In the genomic region with DNA sequence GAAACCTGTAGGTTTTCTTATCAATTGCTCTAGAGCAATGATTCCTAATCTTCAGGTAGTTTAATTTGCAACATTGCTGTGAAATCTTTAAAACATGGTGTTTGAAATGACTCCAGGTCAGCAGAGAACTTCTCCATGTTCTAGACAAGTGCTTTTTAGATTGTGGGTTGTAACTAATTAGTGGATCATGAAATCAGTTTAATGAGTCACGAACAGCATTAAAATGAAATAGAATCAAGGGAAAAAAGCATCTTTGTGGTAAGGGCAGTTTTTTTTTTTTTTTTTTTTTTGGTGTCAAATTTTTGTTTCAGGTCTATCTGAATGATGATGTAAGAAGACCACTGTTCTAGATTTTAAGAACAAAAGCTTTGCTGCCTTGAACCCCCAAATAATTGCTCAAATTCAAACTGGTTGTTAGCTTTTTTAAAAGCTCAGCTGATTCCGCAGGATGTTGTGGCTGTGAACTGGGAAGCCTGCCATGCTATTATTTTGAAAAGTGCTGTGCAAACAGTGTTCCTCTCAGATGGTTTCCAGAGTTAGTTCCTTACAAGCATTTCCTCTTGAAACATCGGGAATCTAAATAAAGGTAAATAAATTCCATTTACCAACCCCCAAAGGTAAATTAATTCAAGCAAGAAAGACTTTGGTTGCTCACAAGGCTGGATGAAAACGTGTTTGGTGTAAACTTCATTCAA, we compare ENCODE assay signal across 9 cellular contexts. TPM values are rescaled to one million over a fixed set of nuclear protein-coding genes. Genes with fewer than 3 reads are reported as not detected.
A peak's percentile ranks its signal among the peaks of the same experiment; 100 is the strongest.
DNase-seq lines count a peak whose midpoint lies in the region; ATAC-seq, FAIRE-seq and TF ChIP-seq lines count a peak whose summit lies in the region.
"Had no signal": no experiment of that assay in that cellular context is flagged by ENCODE, and none has a peak within 500 bp of the region (broad histone marks: within the 10 kb centered on the region; RNA-seq: fewer than 3 reads in every experiment).

No MANE protein-coding gene starts in this region.

- H3K27me3 ChIP-seq in fibroblast of lung (ENCODE audit: control insufficient read depth, insufficient read depth, low read length) (no peaks in the 10 kb centered on the region), pancreas (no peaks in the 10 kb centered on the region), H9 (ENCODE audit: insufficient read depth, low read length) (peaks cover 6% of the 10 kb centered on the region; the same call in 1 of the 2 replicates)
- no peaks in the 10 kb centered on the region for H3K27me3 ChIP-seq in CD4-positive, alpha-beta memory T cell (ENCODE audit: insufficient read depth, low read length)

- H3K27me3 Mint-ChIP-seq in H9 (ENCODE audit: low read depth): peaks cover 82% of the 10 kb centered on the region
- H3K27me3 Mint-ChIP-seq in WTC11 (ENCODE audit: low read depth): peaks cover 60% of the 10 kb centered on the region
- peaks cover 0 to 5% of the 10 kb centered on the region in 2 donors for H3K27me3 Mint-ChIP-seq in CD4-positive, alpha-beta memory T cell

- DNase-seq in EL (peak; percentile 10), NOMO-1 treated with dmso at 0.1 percent for 144 hours (lab: John Stamatoyannopoulos, UW; ENCODE audit: unreplicated experiment) (peak; percentile 34), fibroblast of lung (ENCODE audit: low read depth in 2 of 2) (peak; percentile 27 to 88), pancreas (peak in 4 of 6 donors; percentile 39 to 80 (median 72)), H9 (no peak), GM19239 (ENCODE audit: insufficient read length, low spot score) (no peak), WTC11 (ENCODE audit: low spot score) (no peak)
- no peak for DNase-seq in CD4-positive, alpha-beta memory T cell

- H3K4me3 ChIP-seq in fibroblast of lung (replicated peaks in 1 of 4; ENCODE audit: control extremely low read depth in 1 of 4, insufficient read depth in 1 of 4, low read depth in 3 of 4, low read length in 4 of 4) (peak overlapping the region in 1 of 4 experiments; percentile 39), pancreas (peak overlapping the region in 2 of 4 donors; percentile 17 to 19)
- no peak overlapping the region for H3K4me3 ChIP-seq in CD4-positive, alpha-beta memory T cell (ENCODE audit: low read length in 2 of 2)

- H3K9me3 Mint-ChIP-seq in H9 (peaks cover 13 to 16% of the 10 kb centered on the region in 2 experiments; a peak in 3 of 5 replicates), WTC11 (peaks cover 19% of the 10 kb centered on the region)
- peaks cover 0 to 19% (median 13%) of the 10 kb centered on the region in 8 donors for H3K9me3 Mint-ChIP-seq in CD4-positive, alpha-beta memory T cell

- H3K36me3 ChIP-seq in fibroblast of lung (ENCODE audit: control insufficient read depth, insufficient read depth, low read length) (no peaks in the 10 kb centered on the region), pancreas (no peaks in the 10 kb centered on the region)
- H3K36me3 ChIP-seq in CD4-positive, alpha-beta memory T cell (ENCODE audit: insufficient read depth, low read length): no peaks in the 10 kb centered on the region

- H3K4me1 ChIP-seq in fibroblast of lung (ENCODE audit: control insufficient read depth, extremely low read depth, insufficient read depth, low read length) (peaks cover 4% of the 10 kb centered on the region), pancreas (peaks cover 13 to 45% (median 42%) of the 10 kb centered on the region in 3 donors), H9 (ENCODE audit: insufficient read depth, low read length) (no peaks in the 10 kb centered on the region)
- H3K4me1 ChIP-seq in CD4-positive, alpha-beta memory T cell (ENCODE audit: insufficient read depth, low read length): no peaks in the 10 kb centered on the region

- no peaks in the 10 kb centered on the region for H3K9me3 ChIP-seq in fibroblast of lung (ENCODE audit: control insufficient read depth, insufficient read depth, low read depth, low read length)
- H3K9me3 ChIP-seq in pancreas: no peaks in the 10 kb centered on the region
- no peaks in the 10 kb centered on the region for H3K9me3 ChIP-seq in H9 (ENCODE audit: control insufficient read depth, low read depth, low read length)
- no peaks in the 10 kb centered on the region for H3K9me3 ChIP-seq in CD4-positive, alpha-beta memory T cell (ENCODE audit: control insufficient read depth in 1 of 2, low read length in 2 of 2)

- H3K4me3 Mint-ChIP-seq in H9: no peak overlapping the region
- H3K4me3 Mint-ChIP-seq in WTC11: no peak overlapping the region
- H3K4me3 Mint-ChIP-seq in CD4-positive, alpha-beta memory T cell: no peak overlapping the region

- intact Hi-C loops in pancreas (cut with DNase I): loop anchor here in 1 of 3 donors (10.0 kb wide), 1 partner anchor 55 kb away; no protein-coding TSS in a partner anchor
- intact Hi-C loops in CD4-positive, alpha-beta memory T cell (cut with micrococcal nuclease): no loop called here

- no peak overlapping the region for H3K18ac ChIP-seq in H9 (ENCODE audit: insufficient read length, low read depth, low read length)

- no peak overlapping the region for H3K56ac ChIP-seq in H9 (ENCODE audit: insufficient read length, low read depth, low read length)

- no peak overlapping the region for H2BK15ac ChIP-seq in H9 (ENCODE audit: low read depth, low read length)

- no peak overlapping the region for H2AK5ac ChIP-seq in H9 (ENCODE audit: insufficient read length, low read length)

- H3T11ph ChIP-seq in H9 (ENCODE audit: low read length): no peak overlapping the region

- no peak overlapping the region for H3K27ac ChIP-seq in fibroblast of lung (ENCODE audit: insufficient read depth, low read length)
- peak overlapping the region; percentile 92 to 98 (median 94) for H3K27ac ChIP-seq in pancreas
- no peak overlapping the region for H3K27ac ChIP-seq in H9 (ENCODE audit: insufficient read length, low read depth, low read length)
- H3K27ac ChIP-seq in CD4-positive, alpha-beta memory T cell (ENCODE audit: low read depth, low read length): no peak overlapping the region

- H3K4me1 Mint-ChIP-seq in H9 (peaks cover 11 to 12% of the 10 kb centered on the region in 2 experiments), WTC11 (peaks cover 12% of the 10 kb centered on the region)
- no peaks in the 10 kb centered on the region for H3K4me1 Mint-ChIP-seq in CD4-positive, alpha-beta memory T cell

- FAIRE-seq in pancreas (lab: Jason Lieb, UNC) (peak; percentile 64), GM19239 (lab: Jason Lieb, UNC) (no peak)
- FAIRE-seq: H1 had no signal

- POLR2A ChIA-PET in WTC11 (lab: Charles Lee): no interaction called here
- POLR2A ChIA-PET in CD4-positive, alpha-beta memory T cell (lab: Charles Lee; ENCODE audit: partially characterized antibody): no interaction called here

- no peak overlapping the region for H2BK12ac ChIP-seq in H9 (ENCODE audit: insufficient read length, low read depth, low read length)

- H2AFZ ChIP-seq in fibroblast of lung (ENCODE audit: low read length): no peak overlapping the region
- no peak overlapping the region for H2AFZ ChIP-seq in H9 (ENCODE audit: low read length)

- no peak overlapping the region for H4K8ac ChIP-seq in H9 (replicated peaks; ENCODE audit: insufficient read length, low read depth, low read length)

- no peak overlapping the region for H3K14ac ChIP-seq in H9 (ENCODE audit: insufficient read depth, low read length)

- no peak overlapping the region for H2BK120ac ChIP-seq in H9 (ENCODE audit: low read depth, low read length, poor library complexity, severe bottlenecking)

- H3K9ac ChIP-seq in fibroblast of lung (ENCODE audit: insufficient read depth, low read length): no peak overlapping the region
- no peak overlapping the region for H3K9ac ChIP-seq in H9 (ENCODE audit: extremely low read depth, insufficient read length, low read length)

- no peaks in the 10 kb centered on the region for H3K23me2 ChIP-seq in H9 (ENCODE audit: insufficient read length, low read depth, low read length, poor library complexity, severe bottlenecking)

- H4K20me1 ChIP-seq in fibroblast of lung (ENCODE audit: control insufficient read depth, extremely low read depth, insufficient read depth, low read length) (no peaks in the 10 kb centered on the region), H9 (ENCODE audit: control insufficient read depth, insufficient read depth, insufficient read length) (no peaks in the 10 kb centered on the region)

- H2BK20ac ChIP-seq in H9 (ENCODE audit: low read depth, low read length, poor library complexity, severe bottlenecking): no peak overlapping the region

- H3K4ac ChIP-seq in H9 (ENCODE audit: low read depth, low read length): no peak overlapping the region

- TF ChIP-seq CTCF in fibroblast of lung (conservative IDR thresholded peaks at IDR 0.05 in 1 of 2, IDR thresholded peaks at IDR 0.05 in 1 of 2; ENCODE audit: low read depth in 1 of 2, low read length in 2 of 2) (no peak), pancreas (IDR thresholded peaks at IDR 0.05) (no peak), H9 (conservative IDR thresholded peaks at IDR 0.05) (no peak), WTC11 (IDR thresholded peaks at IDR 0.05) (no peak)

- peak overlapping the region; percentile 11 for H3K4me2 ChIP-seq in fibroblast of lung (ENCODE audit: extremely low read depth, insufficient read depth, low read length)
- no peak overlapping the region for H3K4me2 ChIP-seq in H9 (ENCODE audit: insufficient read depth, insufficient read length, low read length)

- no peak overlapping the region for H4K5ac ChIP-seq in H9 (ENCODE audit: insufficient read length, low read depth, low read length)

- no peak overlapping the region for H3K23ac ChIP-seq in H9 (ENCODE audit: insufficient read length, low read depth, low read length)

- no peak overlapping the region for H2BK5ac ChIP-seq in H9 (ENCODE audit: insufficient read length, low read length)

- ATAC-seq in pancreas: peak; percentile 76 to 91 (median 82)
- ATAC-seq in WTC11: no peak

- H3K79me2 ChIP-seq in fibroblast of lung (ENCODE audit: control insufficient read depth, insufficient read depth, low read length) (no peaks in the 10 kb centered on the region), H9 (ENCODE audit: insufficient read depth, low read length) (no peaks in the 10 kb centered on the region)

- H3K27ac Mint-ChIP-seq in H9: no peak overlapping the region
- H3K27ac Mint-ChIP-seq in WTC11: no peak overlapping the region
- H3K27ac Mint-ChIP-seq in CD4-positive, alpha-beta memory T cell: no peak overlapping the region

- no peaks in the 10 kb centered on the region for H3K79me1 ChIP-seq in H9 (ENCODE audit: insufficient read depth, low read depth, low read length, poor library complexity, severe bottlenecking)

- no peak overlapping the region for H4K91ac ChIP-seq in H9 (ENCODE audit: insufficient read length, low read depth, low read length)

- CTCF ChIA-PET in WTC11 (lab: Charles Lee): interaction anchor here (0.8 to 1.2 kb wide), 7 partner anchors 19 to 453 kb away, joined by 3 to 5 read pairs (median 4); no protein-coding TSS in a partner anchor
- CTCF ChIA-PET in CD4-positive, alpha-beta memory T cell (lab: Charles Lee; ENCODE audit: partially characterized antibody): no interaction called here

- H3K36me3 Mint-ChIP-seq in H9 (ENCODE audit: insufficient read depth in 1 of 3, low read depth in 3 of 3) (no peaks in the 10 kb centered on the region; a peak in 1 of 7 replicates), WTC11 (no peaks in the 10 kb centered on the region; the same call in 1 of the 2 replicates)
- H3K36me3 Mint-ChIP-seq in CD4-positive, alpha-beta memory T cell: no peaks in the 10 kb centered on the region

- WGBS in pancreas, 2 donors: 3 to 4% methylated on average over 4 of the region's 4 CpGs
- WGBS in H9 (ENCODE audit: extremely low coverage, insufficient read length, low lambda C conversion rate): no CpG with 5 or more reads among the region's 4 CpGs

RNA-seq across cellular contexts. Expression of a gene that starts 13.1 kb away (rescaled TPM):
- 2.8 and 3.1 TPM in 2 replicates for total RNA-seq in fibroblast of lung
- polyA plus RNA-seq in fibroblast of lung: 0.09 and 0.20 TPM in 2 replicates
- polyA plus RNA-seq in fibroblast of lung (2012): 0.07 and 0.14 TPM in 2 replicates
- 0.93 and 1.6 TPM in 2 replicates for polyA minus RNA-seq in fibroblast of lung (ENCODE audit: low replicate concordance)
- 100 to 1,000 TPM in 1 of 6 donors, 10 to 100 TPM in 5; 20.4 to 679 (median 53.0) TPM for total RNA-seq in pancreas
- 10 to 100 TPM; 71.3 to 71.7 TPM for polyA plus RNA-seq in pancreas
- not detected in 2 replicates for total RNA-seq in H9 (2021)
- 0.21 to 0.46 TPM (median 0.31 TPM) in 3 replicates for total RNA-seq in WTC11 (2021)
- under 1 TPM; 0.35 to 0.44 TPM for total RNA-seq in CD4-positive, alpha-beta memory T cell
- polyA plus RNA-seq in CD4-positive, alpha-beta memory T cell: not detected
- polyA plus RNA-seq: H1 had no signal

Comparison
In these comparisons a context has a peak if more than half of its experiments do, and no peak if none do; other contexts are left out.
1. DNase-seq: peak in EL (single experiment), NOMO-1 treated with dmso at 0.1 percent for 144 hours (single experiment), fibroblast of lung (2 of 2) and pancreas (4 of 6); none in H9 (single experiment), GM19239 (single experiment), WTC11 (single experiment) and CD4-positive, alpha-beta memory T cell (0 of 5).
2. H3K27ac ChIP-seq: peak in pancreas (4 of 4); none in fibroblast of lung (single experiment), H9 (single experiment) and CD4-positive, alpha-beta memory T cell (single experiment).